In the genomic region with DNA sequence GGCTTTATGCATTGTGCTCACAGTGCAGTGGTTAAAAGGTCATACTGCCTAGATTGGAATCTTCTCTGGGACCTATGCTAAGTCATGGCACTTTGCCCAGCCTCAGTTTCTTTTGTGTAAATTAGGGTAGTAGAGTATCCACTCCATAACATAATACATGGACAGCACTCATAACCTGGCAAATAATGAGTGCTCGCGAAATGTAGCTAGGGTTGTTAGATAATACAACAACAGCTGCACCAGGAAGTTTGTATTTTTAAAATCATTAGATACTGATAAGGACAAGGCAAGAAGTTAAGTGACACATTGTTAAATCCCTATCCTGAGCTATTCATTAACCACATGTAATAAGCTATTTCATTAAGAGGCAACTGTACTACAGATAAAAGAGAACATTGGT, we compare ENCODE assay signal across 18 cellular contexts. TPM values are rescaled to one million over a fixed set of nuclear protein-coding genes. Genes with fewer than 3 reads are reported as not detected.
DNase-seq lines count a peak whose midpoint lies in the region; ATAC-seq and TF ChIP-seq lines count a peak whose summit lies in the region.
"Had no signal": no experiment of that assay in that cellular context is flagged by ENCODE, and none has a peak within 500 bp of the region (broad histone marks: within the 10 kb centered on the region; RNA-seq: fewer than 3 reads in every experiment).

No MANE protein-coding gene starts in this region.

- H3K4me1 Mint-ChIP-seq in Calu3 (ENCODE audit: low read depth, unreplicated experiment) = peaks cover 17% of the 10 kb centered on the region
- H3K4me1 Mint-ChIP-seq: H9 had no signal

- no peak overlapping the region for H3K27ac Mint-ChIP-seq in Calu3 (ENCODE audit: unreplicated experiment)
- H3K27ac Mint-ChIP-seq: H9 had no signal

- no peaks in the 10 kb centered on the region for H3K9me3 ChIP-seq in hepatocyte (ENCODE audit: low read depth)
- H3K9me3 ChIP-seq in parathyroid adenoma (ENCODE audit: control insufficient read depth, low read length) = no peaks in the 10 kb centered on the region
- H3K9me3 ChIP-seq: SK-N-SH had no signal

- peaks cover 10% of the 10 kb centered on the region for H3K36me3 Mint-ChIP-seq in Calu3 (ENCODE audit: insufficient read depth, unreplicated experiment)

- H2AFZ ChIP-seq in hepatocyte = no peak overlapping the region
- H2AFZ ChIP-seq in parathyroid adenoma = peak overlapping the region; percentile 23

- peak; percentile 8 for DNase-seq in Calu3
- peak; percentile 31 for DNase-seq in LHCN-M2 (ENCODE audit: low read depth)
- DNase-seq in hepatocyte (ENCODE audit: low spot score) = no peak
- no peak for DNase-seq in HCEC 1CT
- DNase-seq in NCI-H82 (lab: John Stamatoyannopoulos, UW) = no peak
- DNase-seq: C1 segment of cervical spinal cord, COR-L47, EL, H9, IMR-90, NCI-H1694 treated with DMSO at 0.1 percent for 48 hours, NCI-H510A, SK-N-SH, T-helper 1 cell had no signal

- no peaks in the 10 kb centered on the region for H3K9me2 ChIP-seq in hepatocyte (replicated peaks; ENCODE audit: insufficient read depth)
- H3K9me2 ChIP-seq: SK-N-SH had no signal

- no peak for TF ChIP-seq CTCF in Calu3 (IDR thresholded peaks at IDR 0.05; ENCODE audit: unreplicated experiment)
- no peak for TF ChIP-seq CTCF in hepatocyte (IDR thresholded peaks at IDR 0.05; ENCODE audit: poor library complexity)
- TF ChIP-seq CTCF in parathyroid adenoma (IDR thresholded peaks at IDR 0.05) = no peak

- no peak overlapping the region for H3K9ac ChIP-seq in parathyroid adenoma
- H3K9ac ChIP-seq: SK-N-SH had no signal

- H3K4me3 ChIP-seq in hepatocyte (no peak overlapping the region), parathyroid adenoma (ENCODE audit: low read depth, low read length) (no peak overlapping the region)

- H3K9me3 Mint-ChIP-seq in Calu3 (ENCODE audit: low read depth, unreplicated experiment) = no peaks in the 10 kb centered on the region

- BruUV-seq in Calu3 (replicated peaks; lab: Mats Ljungman, UMichigan) = no TSS peak

- 52% methylated on average over 2 of the region's 2 CpGs for WGBS in hepatocyte (ENCODE audit: low lambda C conversion rate, missing lambda C conversion rate)

- H3K79me2 ChIP-seq in hepatocyte (no peaks in the 10 kb centered on the region), parathyroid adenoma (no peaks in the 10 kb centered on the region)

- CTCF ChIA-PET in Calu3 (lab: Charles Lee) = interaction anchor here (0.9 to 1.6 kb wide), 4 partner anchors 9 to 129 kb away, joined by 3 to 5 read pairs (median 4); no protein-coding TSS in a partner anchor

- H3K27me3 Mint-ChIP-seq in Calu3 (ENCODE audit: unreplicated experiment) = no peaks in the 10 kb centered on the region

- H4K20me1 ChIP-seq in hepatocyte (ENCODE audit: insufficient read depth, poor library complexity, severe bottlenecking) = no peaks in the 10 kb centered on the region

- intact Hi-C loops in Calu3 (cut with micrococcal nuclease; ENCODE audit: unreplicated experiment) = no loop called here

- no peaks in the 10 kb centered on the region for H3K36me3 ChIP-seq in hepatocyte (replicated peaks; ENCODE audit: insufficient read depth, low read depth)
- H3K36me3 ChIP-seq in parathyroid adenoma (ENCODE audit: control insufficient read depth, insufficient read depth, low read length) = no peaks in the 10 kb centered on the region

- H3K27ac ChIP-seq in hepatocyte (peak overlapping the region; percentile 70), parathyroid adenoma (no peak overlapping the region)

- H3K27me3 ChIP-seq in hepatocyte = no peaks in the 10 kb centered on the region
- no peaks in the 10 kb centered on the region for H3K27me3 ChIP-seq in parathyroid adenoma (ENCODE audit: control insufficient read depth, insufficient read depth, low read length)

- no peak overlapping the region for H3K4me3 Mint-ChIP-seq in Calu3 (ENCODE audit: low read depth, unreplicated experiment)
- H3K4me3 Mint-ChIP-seq: H9 had no signal

- ATAC-seq in GM21825 (IDR thresholded peaks at IDR 0.05; ENCODE audit: unreplicated experiment) = no peak
- ATAC-seq: Panc1, Right ventricle myocardium inferior had no signal

- H3K4me2 ChIP-seq in hepatocyte (peak overlapping the region; percentile 34), parathyroid adenoma (ENCODE audit: low read length) (no peak overlapping the region)
- H3K4me2 ChIP-seq: SK-N-SH had no signal

- peaks cover 38% of the 10 kb centered on the region for H3K4me1 ChIP-seq in hepatocyte (ENCODE audit: insufficient read depth)
- peaks cover 18% of the 10 kb centered on the region for H3K4me1 ChIP-seq in parathyroid adenoma

RNA-seq across cellular contexts. Expression of a gene that starts 13.8 kb away (rescaled TPM):
- total RNA-seq in Calu3 (2022) (5.1 and 5.8 TPM in 2 replicates), LHCN-M2 (2014; rRNA removed) (5.3 and 7.1 TPM in 2 replicates), hepatocyte (7.9 and 9.6 TPM in 2 replicates)
- 2.0 TPM for polyA plus RNA-seq in LHCN-M2 (2012)
- polyA plus RNA-seq in hepatocyte = 4.9 TPM in 2 replicates
- polyA plus RNA-seq: SK-N-SH had no signal

Comparison
In these comparisons a context has a peak if more than half of its experiments do, and no peak if none do; other contexts are left out.
1. DNase-seq: peak in Calu3 (single experiment) and LHCN-M2 (single experiment); none in hepatocyte (single experiment), HCEC 1CT (single experiment) and NCI-H82 (single experiment).